12 cellular contexts compared by ENCODE assay signal in the genomic region with DNA sequence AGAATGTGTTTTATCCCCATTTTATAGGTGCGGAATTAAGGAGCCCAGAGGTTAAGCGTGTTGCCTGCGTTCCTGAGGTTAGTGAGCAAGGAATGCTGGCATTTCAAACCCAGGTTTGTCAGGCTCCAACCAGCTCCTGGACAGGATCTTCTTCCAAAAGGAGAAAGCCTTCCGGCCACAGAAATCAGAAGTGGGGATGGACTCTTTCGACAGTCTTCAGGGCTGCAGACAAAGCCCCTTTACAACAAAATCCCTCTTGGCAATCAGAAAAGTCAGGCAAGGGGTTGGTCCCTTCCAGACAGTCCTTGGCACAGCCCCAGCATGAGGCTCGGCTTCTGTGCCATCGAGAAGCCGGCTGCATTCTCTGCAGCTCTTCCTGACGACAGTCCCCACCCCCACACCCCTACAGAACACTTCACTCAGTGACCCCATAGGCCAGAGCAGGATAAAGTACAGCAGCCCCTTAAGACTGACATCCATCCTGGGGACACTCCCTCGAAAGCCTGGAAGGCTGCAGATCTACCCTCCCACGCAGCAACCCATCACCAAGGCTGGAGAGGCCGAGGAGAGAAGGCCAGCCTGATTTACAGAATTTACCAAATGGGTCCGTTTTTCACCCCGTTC.
DNase-seq lines count a peak whose midpoint lies in the region; ATAC-seq, FAIRE-seq and TF ChIP-seq lines count a peak whose summit lies in the region.
"Had no signal": no experiment of that assay in that cellular context is flagged by ENCODE, and none has a peak within 500 bp of the region (broad histone marks: within the 10 kb centered on the region; RNA-seq: fewer than 3 reads in every experiment).

No MANE protein-coding gene starts in this region.

- no peak for TF ChIP-seq POLR2A in spleen (IDR thresholded peaks at IDR 0.05)

- peaks cover 11% of the 10 kb centered on the region for H3K79me2 ChIP-seq in keratinocyte (ENCODE audit: control insufficient read depth, insufficient read depth, low read length)

- no peak overlapping the region for H3K4me3 ChIP-seq in H7 (ENCODE audit: insufficient read depth, low read depth, low read length)
- H3K4me3 ChIP-seq in dorsolateral prefrontal cortex: peak overlapping the region in 3 of 59 donors; percentile 9 to 22 (median 13)
- peak overlapping the region in 2 of 3 experiments; percentile 33 to 48 for H3K4me3 ChIP-seq in keratinocyte (ENCODE audit: control insufficient read depth in 2 of 3, extremely low read depth in 1 of 3, insufficient read depth in 2 of 3, low read depth in 1 of 3, low read length in 3 of 3)
- H3K4me3 ChIP-seq in spleen: no peak overlapping the region
- H3K4me3 ChIP-seq: SK-N-MC had no signal

- no peak for TF ChIP-seq CTCF in dorsolateral prefrontal cortex (IDR thresholded peaks at IDR 0.05 in 54 of 56, conservative IDR thresholded peaks at IDR 0.05 in 2 of 56; ENCODE audit: low read depth in 1 of 56, partially characterized antibody in 56 of 56)
- no peak for TF ChIP-seq CTCF in keratinocyte (optimal IDR thresholded peaks at IDR 0.05 in 1 of 3, IDR thresholded peaks at IDR 0.05 in 1 of 3, conservative IDR thresholded peaks at IDR 0.05 in 1 of 3; ENCODE audit: extremely low read depth in 1 of 3, insufficient read depth in 2 of 3, low read length in 3 of 3)
- TF ChIP-seq CTCF in spleen (IDR thresholded peaks at IDR 0.05 in 8 of 11, conservative IDR thresholded peaks at IDR 0.05 in 3 of 11): no peak

- peaks cover 3% of the 10 kb centered on the region for H3K9me1 ChIP-seq in keratinocyte (ENCODE audit: control insufficient read depth, extremely low read depth, insufficient read depth, low read length)

- H3K27me3 ChIP-seq in H7 (ENCODE audit: control insufficient read depth, insufficient read depth, low read length) (no peaks in the 10 kb centered on the region), dorsolateral prefrontal cortex (no peaks in the 10 kb centered on the region), keratinocyte (ENCODE audit: control insufficient read depth, extremely low read depth, insufficient read depth, low read length) (no peaks in the 10 kb centered on the region), spleen (replicated peaks in 1 of 7) (no peaks in the 10 kb centered on the region)

- 70 to 78% (median 73%) methylated on average over 13 to 14 of the region's 14 CpGs for WGBS in spleen, 5 donors

- intact Hi-C loops in dorsolateral prefrontal cortex (cut with DNase I) (loop anchor here in 1 of 2 donors (10.0 kb wide), 1 partner anchor 81 kb away; a partner anchor contains a TSS), spleen (cut with DNase I; ENCODE audit: low total_unique reads) (no loop called here)

- H3K9ac ChIP-seq in keratinocyte (ENCODE audit: control insufficient read depth, extremely low read depth, insufficient read depth, low read length): peak overlapping the region; percentile 20

- H3K4me2 ChIP-seq in keratinocyte (ENCODE audit: control insufficient read depth, extremely low read depth, insufficient read depth, low read depth, low read length): peak overlapping the region; percentile 79

- H4K20me1 ChIP-seq in keratinocyte (ENCODE audit: control insufficient read depth, extremely low read depth, insufficient read depth, low read length): no peaks in the 10 kb centered on the region

- H3K36me3 ChIP-seq in H7 (replicated peaks; ENCODE audit: control insufficient read depth, insufficient read depth, low read length) (no peaks in the 10 kb centered on the region; the same call in none of the 2 replicates), keratinocyte (ENCODE audit: control insufficient read depth in 2 of 2, extremely low read depth in 1 of 2, insufficient read depth in 2 of 2, low read length in 2 of 2) (peaks cover 0 to 1% of the 10 kb centered on the region in 2 experiments), spleen (no peaks in the 10 kb centered on the region)

- FAIRE-seq in keratinocyte (lab: Jason Lieb, UNC): peak; percentile 88

- peak overlapping the region in 57 of 59 donors; percentile 32 to 96 (median 85) for H3K27ac ChIP-seq in dorsolateral prefrontal cortex
- peak overlapping the region; percentile 59 for H3K27ac ChIP-seq in keratinocyte (ENCODE audit: control insufficient read depth, insufficient read depth, low read length)
- peak overlapping the region in 6 of 8 donors; percentile 46 to 65 (median 56) for H3K27ac ChIP-seq in spleen
- H3K27ac ChIP-seq: SK-N-MC had no signal

- no peak overlapping the region for H2AFZ ChIP-seq in keratinocyte (ENCODE audit: control insufficient read depth, low read length)

- dilution Hi-C loops in keratinocyte (cut with MboI; ENCODE audit: extremely low pct_ligation_motif_present, low sequenced_read_pairs): no loop called here

- H3K4me1 ChIP-seq in keratinocyte (ENCODE audit: control insufficient read depth, extremely low read depth, insufficient read depth, low read length): peaks cover 50% of the 10 kb centered on the region
- peaks cover 8 to 79% (median 45%) of the 10 kb centered on the region in 6 donors for H3K4me1 ChIP-seq in spleen

- ATAC-seq in GM19023 (IDR thresholded peaks at IDR 0.05; ENCODE audit: unreplicated experiment): no peak

- no peaks in the 10 kb centered on the region for H3K9me3 ChIP-seq in keratinocyte (ENCODE audit: control insufficient read depth, low read depth, low read length)
- H3K9me3 ChIP-seq in spleen: no peaks in the 10 kb centered on the region

- DNase-seq in H7: peak; percentile 23
- DNase-seq in dorsolateral prefrontal cortex: peak in 5 of 10 donors; percentile 41 to 63 (median 55)
- DNase-seq in keratinocyte (ENCODE audit: low read depth, low spot score): peak; percentile 63
- DNase-seq in spleen: no peak
- DNase-seq in cerebellar nuclear complex (lab: John Stamatoyannopoulos, UW): no peak
- no peak for DNase-seq in activated effector memory CD4-positive, alpha-beta T cell treated with Interleukin-2 at 50 U/mL for 16 hours
- no peak for DNase-seq in HCEC 1CT
- DNase-seq: activated CD4-positive, alpha-beta T cell treated with anti-CD3 and anti-CD28 coated beads, Interleukin-2, amount 50 U/mL, for 4 hours; CD4-positive, alpha-beta memory T cell; stimulated activated CD4-positive, alpha-beta T cell treated with anti-CD3 and anti-CD28 coated beads, Interleukin-2, amount 100 ng/mL, for 24 hours had no signal

Comparison
In these comparisons a context has a peak if more than half of its experiments do, and no peak if none do; other contexts are left out.
1. DNase-seq: peak in H7 (single experiment) and keratinocyte (single experiment); none in spleen (single experiment), cerebellar nuclear complex (0 of 2), activated effector memory CD4-positive, alpha-beta T cell treated with Interleukin-2 at 50 U/mL for 16 hours (single experiment) and HCEC 1CT (single experiment).
2. H3K4me3 ChIP-seq: peak in keratinocyte (2 of 3); none in H7 (single experiment) and spleen (0 of 8).
3. Peak in every context shown above with its lines, with median percentiles within 50 percentile points of each other: H3K27ac ChIP-seq.